In the genomic region with DNA sequence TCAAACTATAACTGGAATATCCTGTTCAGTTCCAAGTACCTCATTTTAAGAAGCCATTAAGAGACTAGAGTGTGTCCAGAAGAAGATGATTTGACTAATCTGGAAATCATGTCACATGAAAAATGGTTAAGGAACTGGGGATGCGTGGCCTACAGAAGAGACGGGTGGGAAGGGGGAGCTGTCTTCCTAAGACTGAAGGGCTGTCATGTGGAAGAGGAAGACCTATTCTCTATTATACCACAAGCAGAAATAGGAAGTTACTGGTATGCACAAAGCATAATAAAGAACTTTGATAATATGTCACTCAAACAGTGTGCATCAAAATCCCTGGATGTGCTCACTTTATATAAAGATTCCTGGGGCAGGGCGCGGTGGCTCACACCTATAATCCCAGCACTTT, we compare ENCODE assay signal across 13 cellular contexts.
"Had no signal": no experiment of that assay in that cellular context is flagged by ENCODE, and none has a peak within 500 bp of the region (broad histone marks: within the 10 kb centered on the region; RNA-seq: fewer than 3 reads in every experiment).

No MANE protein-coding gene starts in this region.

- H3K36me3 ChIP-seq: lower lobe of right lung had no signal

- DNase-seq: activated naive CD4-positive, alpha-beta T cell treated with anti-CD3 and anti-CD28 coated beads, Interleukin-2, amount 10 ng/mL, durations not matched to agents 7 days and 5 days; central memory CD4-positive, alpha-beta T cell; cortex of kidney; effector memory CD8-positive, alpha-beta T cell; lower lobe of right lung; midbrain; naive thymus-derived CD4-positive, alpha-beta T cell; posterior cingulate gyrus; stimulated activated CD4-positive, alpha-beta T cell treated with anti-CD3 and anti-CD28 coated beads, Interleukin-15, amount 100 ng/mL, for 24 hours; stimulated activated CD4-positive, alpha-beta T cell treated with anti-CD3 and anti-CD28 coated beads, Interleukin-4, amount 100 ng/mL, for 24 hours; stimulated activated naive CD8-positive, alpha-beta T cell treated with anti-CD3 and anti-CD28 coated beads, Interleukin-15, amount 100 ng/mL, for 72 hours; T1000; testis had no signal

- H3K9me3 ChIP-seq: lower lobe of right lung, testis had no signal

- H3K27me3 ChIP-seq: testis had no signal

- H3K4me3 ChIP-seq: lower lobe of right lung, testis had no signal

- ATAC-seq: effector memory CD8-positive, alpha-beta T cell; naive thymus-derived CD4-positive, alpha-beta T cell; stimulated activated naive CD8-positive, alpha-beta T cell treated with anti-CD3 and anti-CD28 coated beads, Interleukin-15, amount 100 ng/mL, for 72 hours had no signal

- H3K27ac ChIP-seq: lower lobe of right lung, testis had no signal

- H3K4me1 ChIP-seq: testis had no signal
